ENCODE assay signal across 16 cellular contexts in genomic region chr17:76554131-76554530, GRCh38. TPM values are rescaled to one million over a fixed set of nuclear protein-coding genes. Genes with fewer than 3 reads are reported as not detected.
A peak's percentile ranks its signal among the peaks of the same experiment; 100 is the strongest.
DNase-seq lines count a peak whose midpoint lies in the region; ATAC-seq, FAIRE-seq and TF ChIP-seq lines count a peak whose summit lies in the region.
"Had no signal": no experiment of that assay in that cellular context is flagged by ENCODE, and none has a peak within 500 bp of the region (broad histone marks: within the 10 kb centered on the region; RNA-seq: fewer than 3 reads in every experiment).

No MANE protein-coding gene starts in this region.

- no peak overlapping the region for H2BK120ac ChIP-seq in H1 (replicated peaks; ENCODE audit: low read depth, low read length)

- H4K8ac ChIP-seq in H1 (ENCODE audit: extremely low read depth, insufficient read depth, low read length): no peak overlapping the region

- no peak overlapping the region for H3K4me3 Mint-ChIP-seq in endothelial cell (ENCODE audit: unreplicated experiment)
- H3K4me3 Mint-ChIP-seq: activated naive CD8-positive, alpha-beta T cell treated with anti-CD3 and anti-CD28 coated beads for 36 hours; dendritic cell treated with granulocyte-macrophage colony-stimulating factor and Interleukin-4, amounts not matched to agents 40 ng/mL and 50 ng/mL, for 4 days had no signal

- H3K4me3 ChIP-seq in H1 (ENCODE audit: extremely low read depth in 1 of 4, insufficient read depth in 2 of 4, low read depth in 3 of 4, low read length in 4 of 4) (no peak overlapping the region), upper lobe of right lung (no peak overlapping the region)
- H3K4me3 ChIP-seq: A549, SJSA1, tibial artery had no signal

- ATAC-seq in Right ventricle myocardium inferior (peak; percentile 39), left cardiac atrium (no peak), upper lobe of right lung (no peak), GM19035 (IDR thresholded peaks at IDR 0.05; ENCODE audit: unreplicated experiment) (no peak)
- ATAC-seq: A549, natural killer cell had no signal

- H3K23ac ChIP-seq in H1 (ENCODE audit: insufficient read length): no peak overlapping the region

- H3K27ac ChIP-seq in H1 (ENCODE audit: low read depth, low read length) (no peak overlapping the region), upper lobe of right lung (peak overlapping the region; percentile 6)
- H3K27ac ChIP-seq: SJSA1, tibial artery had no signal

- H4K91ac ChIP-seq in H1 (replicated peaks; ENCODE audit: insufficient read length, low read length): no peak overlapping the region

- H3K4ac ChIP-seq in H1 (replicated peaks; ENCODE audit: insufficient read length, low read depth, low read length): no peak overlapping the region

- H4K5ac ChIP-seq in H1 (ENCODE audit: insufficient read length, low read depth, low read length): no peak overlapping the region

- no peak overlapping the region for H2BK15ac ChIP-seq in H1 (ENCODE audit: low read length)

- H3K4me1 ChIP-seq in H1 (replicated peaks in 1 of 4; ENCODE audit: control insufficient read depth in 3 of 4, insufficient read depth in 4 of 4, low read length in 3 of 4): peaks cover 0 to 5% (median 3%) of the 10 kb centered on the region in 4 experiments; a peak in 5 of 7 replicates
- H3K4me1 ChIP-seq in upper lobe of right lung: peaks cover 34% of the 10 kb centered on the region

- no peak for FAIRE-seq in H1 (lab: Jason Lieb, UNC)
- FAIRE-seq: A549 had no signal

- H3K9ac ChIP-seq in H1 (replicated peaks in 1 of 4; ENCODE audit: extremely low read depth in 1 of 4, low read depth in 3 of 4, low read length in 3 of 4): no peak overlapping the region

- no peak for TF ChIP-seq RAD21 in H1 (IDR thresholded peaks at IDR 0.05 in 1 of 2, conservative IDR thresholded peaks at IDR 0.05 in 1 of 2; ENCODE audit: low read depth in 2 of 2, low read length in 2 of 2)

- H3K79me2 ChIP-seq in H1 (ENCODE audit: control insufficient read depth in 1 of 2, insufficient read depth in 2 of 2, low read length in 2 of 2): peaks cover 13 to 16% of the 10 kb centered on the region in 2 experiments

- H3K9me3 ChIP-seq in H1 (ENCODE audit: insufficient read depth in 2 of 2, low read depth in 1 of 2, low read length in 1 of 2): no peaks in the 10 kb centered on the region
- no peaks in the 10 kb centered on the region for H3K9me3 ChIP-seq in upper lobe of right lung
- H3K9me3 ChIP-seq: A549, SJSA1, tibial artery had no signal

- H2BK20ac ChIP-seq in H1 (ENCODE audit: low read length): no peak overlapping the region

- no peak overlapping the region for H3K56ac ChIP-seq in H1 (replicated peaks; ENCODE audit: insufficient read length, low read depth, low read length)

- H3K14ac ChIP-seq in H1 (ENCODE audit: insufficient read length): no peak overlapping the region

- no peaks in the 10 kb centered on the region for H3K79me1 ChIP-seq in H1 (ENCODE audit: low read depth, low read length)

- no peak overlapping the region for H3K18ac ChIP-seq in H1 (ENCODE audit: extremely low read depth, low read length)

- H3K36me3 ChIP-seq in H1 (ENCODE audit: control insufficient read depth in 2 of 4, insufficient read depth in 4 of 4, low read length in 3 of 4) (peaks cover 0 to 4% (median under 1%) of the 10 kb centered on the region in 4 experiments; a peak in 3 of 8 replicates), upper lobe of right lung (no peaks in the 10 kb centered on the region)
- H3K36me3 ChIP-seq: tibial artery had no signal

- WGBS in H1 (ENCODE audit: extremely low coverage in 1 of 2, insufficient coverage in 1 of 2, insufficient read length in 1 of 2, insufficient replicate concordance in 2 of 2, low coverage in 1 of 2, low lambda C conversion rate in 2 of 2, missing lambda C conversion rate in 1 of 2), 2 experiments: 83% methylated on average over 6 of the region's 6 CpGs; no CpG with 5 or more reads in 1 of the 2 experiments

- DNase-seq in Right ventricle myocardium inferior (ENCODE audit: missing footprints) (peak; percentile 65), left cardiac atrium (no peak), H1 (ENCODE audit: low read depth in 1 of 2, low spot score in 2 of 2) (no peak), midbrain (lab: John Stamatoyannopoulos, UW) (peak; percentile 62), upper lobe of right lung (no peak), endothelial cell (ENCODE audit: low spot score) (no peak), GOT3 (lab: John Stamatoyannopoulos, UW) (no peak)
- DNase-seq: activated naive CD8-positive, alpha-beta T cell treated with anti-CD3 and anti-CD28 coated beads for 36 hours; natural killer cell; NCI-H187 treated with DMSO at 0.1 percent for 48 hours; stimulated activated CD4-positive, alpha-beta T cell treated with anti-CD3 and anti-CD28 coated beads, Interleukin-12 subunit alpha, Interleukin-12 subunit beta, amount 100 ng/mL, for 4 hours had no signal

- H4K20me1 ChIP-seq in H1 (replicated peaks in 1 of 2; ENCODE audit: control insufficient read depth in 1 of 2, insufficient read depth in 2 of 2, low read length in 2 of 2): no peaks in the 10 kb centered on the region

- no peak overlapping the region for H2AFZ ChIP-seq in H1 (ENCODE audit: low read length)

- no peaks in the 10 kb centered on the region for H3K9me3 Mint-ChIP-seq in endothelial cell (ENCODE audit: unreplicated experiment)
- H3K9me3 Mint-ChIP-seq: activated naive CD8-positive, alpha-beta T cell treated with anti-CD3 and anti-CD28 coated beads for 36 hours; dendritic cell treated with granulocyte-macrophage colony-stimulating factor and Interleukin-4, amounts not matched to agents 40 ng/mL and 50 ng/mL, for 4 days; natural killer cell had no signal

- 0 out of 2 replicates have a peak overlapping the region, but pooled peaks have one; percentile 66 for H2BK5ac ChIP-seq in H1 (ENCODE audit: low read depth, low read length)

- intact Hi-C loops in Right ventricle myocardium inferior (cut with DNase I) (no loop called here), left cardiac atrium (cut with DNase I) (loop anchor here in 1 of 2 donors (10.0 kb wide), 1 partner anchor 161 kb away; the partner anchor contains the start of gene MXRA7), upper lobe of right lung (cut with DNase I) (no loop called here)

- no peak for TF ChIP-seq CTCF in H1 (IDR thresholded peaks at IDR 0.05; ENCODE audit: control extremely low read depth in 1 of 3, insufficient read depth in 1 of 3, low read depth in 1 of 3, low read length in 3 of 3)
- no peak for TF ChIP-seq CTCF in upper lobe of right lung (IDR thresholded peaks at IDR 0.05)
- TF ChIP-seq CTCF in endothelial cell (IDR thresholded peaks at IDR 0.05; ENCODE audit: unreplicated experiment): no peak

- peaks cover 28% of the 10 kb centered on the region for H3K4me1 Mint-ChIP-seq in endothelial cell (ENCODE audit: unreplicated experiment)

- peaks cover 2% of the 10 kb centered on the region; the same call in 1 of the 2 replicates for H3K23me2 ChIP-seq in H1 (ENCODE audit: low read depth, low read length)

- H3K27ac Mint-ChIP-seq in endothelial cell (ENCODE audit: unreplicated experiment): no peak overlapping the region
- H3K27ac Mint-ChIP-seq: activated naive CD8-positive, alpha-beta T cell treated with anti-CD3 and anti-CD28 coated beads for 36 hours; dendritic cell treated with granulocyte-macrophage colony-stimulating factor and Interleukin-4, amounts not matched to agents 40 ng/mL and 50 ng/mL, for 4 days; natural killer cell had no signal

- H2BK12ac ChIP-seq in H1 (ENCODE audit: low read depth, low read length): no peak overlapping the region

- POLR2A ChIA-PET in H1 (lab: Charles Lee; ENCODE audit: partially characterized antibody): interaction anchor here (1.6 kb wide), 1 partner anchor 12 kb away, joined by 4 read pairs; no protein-coding TSS in a partner anchor

- H3K36me3 Mint-ChIP-seq in endothelial cell (ENCODE audit: low read depth, unreplicated experiment): peaks cover 4% of the 10 kb centered on the region
- H3K36me3 Mint-ChIP-seq: natural killer cell had no signal

- no peak overlapping the region for H2AK5ac ChIP-seq in H1 (ENCODE audit: low read depth, low read length)

- no peaks in the 10 kb centered on the region for H3K27me3 ChIP-seq in H1 (replicated peaks in 1 of 4; ENCODE audit: control insufficient read depth in 3 of 4, extremely low read depth in 1 of 4, insufficient read depth in 3 of 4, low read length in 3 of 4)
- no peaks in the 10 kb centered on the region for H3K27me3 ChIP-seq in upper lobe of right lung
- H3K27me3 ChIP-seq: SJSA1, tibial artery had no signal

- CTCF ChIA-PET in H1 (lab: Charles Lee; ENCODE audit: partially characterized antibody): interaction anchor here (0.7 to 1.5 kb wide), 7 partner anchors 8 to 128 kb away, joined by 3 to 6 read pairs (median 3); no protein-coding TSS in a partner anchor

- no peak overlapping the region for H3K4me2 ChIP-seq in H1 (ENCODE audit: insufficient read depth in 1 of 2, low read depth in 2 of 2, low read length in 2 of 2)
- H3K4me2 ChIP-seq: A549 had no signal

- no peak for TF ChIP-seq EP300 in H1 (IDR thresholded peaks at IDR 0.05; ENCODE audit: borderline replicate concordance in 1 of 2, low read depth in 2 of 2, low read length in 2 of 2)

- peaks cover 5% of the 10 kb centered on the region for H3K27me3 Mint-ChIP-seq in endothelial cell (ENCODE audit: unreplicated experiment)
- H3K27me3 Mint-ChIP-seq: dendritic cell treated with granulocyte-macrophage colony-stimulating factor and Interleukin-4, amounts not matched to agents 40 ng/mL and 50 ng/mL, for 4 days had no signal

- no peak for TF ChIP-seq POLR2A in H1 (IDR thresholded peaks at IDR 0.05; ENCODE audit: control extremely low read depth in 1 of 2, low read depth in 2 of 2, low read length in 2 of 2)

RNA-seq across cellular contexts. Expression of gene PRCD, which starts 14.3 kb away (rescaled TPM):
- 3.4 TPM for total RNA-seq in Right ventricle myocardium inferior
- total RNA-seq in left cardiac atrium: 1 to 10 TPM; 5.5 to 7.7 TPM
- 1.4 and 2.1 TPM in 2 replicates for total RNA-seq in H1 (2021; fragmentation: NEBNext Ultra II Directional; extraction: Animal tissue kit (Norgen Biotek cat#: 25700))
- 0.77 and 1.1 TPM in 2 replicates for polyA plus RNA-seq in H1 (2011; rRNA removed)
- 1.4 TPM for polyA plus RNA-seq in H1 (2011; cell fraction: cytosol; rRNA removed)
- polyA plus RNA-seq in H1 (2011; cell fraction: nucleus; rRNA removed): 3.1 TPM
- polyA plus RNA-seq in H1 (2012, experiment 1 of 2): 1.1 to 1.6 TPM (median 1.5 TPM) in 4 replicates
- polyA plus RNA-seq in H1 (2012, experiment 2 of 2): 2.3 TPM
- 2.0 TPM for polyA plus RNA-seq in H1 (2013, experiment 1 of 2)
- polyA plus RNA-seq in H1 (2013, experiment 2 of 2): 1.5 TPM
- polyA minus RNA-seq in H1 (2011; rRNA and poly(A)+ RNA removed): 0.12 and 0.22 TPM in 2 replicates
- not detected for polyA minus RNA-seq in H1 (2011; cell fraction: cytosol; rRNA and poly(A)+ RNA removed)
- 3.5 TPM for polyA minus RNA-seq in H1 (2011; cell fraction: nucleus; rRNA and poly(A)+ RNA removed)
- 7.7 TPM for total RNA-seq in upper lobe of right lung
- 0.54 TPM for total RNA-seq in endothelial cell (ENCODE audit: unreplicated experiment)
- polyA plus RNA-seq: A549 had no signal

RNA-seq across cellular contexts. Expression of gene CYGB, which starts 16.6 kb away (rescaled TPM):
- total RNA-seq in Right ventricle myocardium inferior (38.2 TPM), left cardiac atrium (10 to 100 TPM; 45.7 to 70.8 TPM), upper lobe of right lung (34.3 TPM), endothelial cell (ENCODE audit: unreplicated experiment) (0.51 TPM)
- 3.7 and 4.0 TPM in 2 replicates for total RNA-seq in H1 (2021; fragmentation: NEBNext Ultra II Directional; extraction: Animal tissue kit (Norgen Biotek cat#: 25700))
- polyA plus RNA-seq in H1 (2011; rRNA removed): 2.7 and 3.3 TPM in 2 replicates
- 1.7 TPM for polyA plus RNA-seq in H1 (2011; cell fraction: cytosol; rRNA removed)
- polyA plus RNA-seq in H1 (2011; cell fraction: nucleus; rRNA removed): 1.7 TPM
- 1.4 to 3.4 TPM (median 2.9 TPM) in 4 replicates for polyA plus RNA-seq in H1 (2012, experiment 1 of 2)
- 4.0 TPM for polyA plus RNA-seq in H1 (2012, experiment 2 of 2)
- polyA plus RNA-seq in H1 (2013, experiment 1 of 2): 2.8 TPM
- 2.8 TPM for polyA plus RNA-seq in H1 (2013, experiment 2 of 2)
- 0.19 and 1.4 TPM in 2 replicates for polyA minus RNA-seq in H1 (2011; rRNA and poly(A)+ RNA removed)
- polyA minus RNA-seq in H1 (2011; cell fraction: cytosol; rRNA and poly(A)+ RNA removed): 0.66 TPM
- 0.80 TPM for polyA minus RNA-seq in H1 (2011; cell fraction: nucleus; rRNA and poly(A)+ RNA removed)

RNA-seq across cellular contexts. Expression of gene ST6GALNAC2, which starts 31.5 kb away (rescaled TPM):
- total RNA-seq in Right ventricle myocardium inferior (5.7 TPM), left cardiac atrium (1 to 10 TPM; 5.0 to 5.1 TPM), upper lobe of right lung (24.5 TPM), endothelial cell (ENCODE audit: unreplicated experiment) (2.2 TPM)
- not detected in 2 replicates for total RNA-seq in H1 (2021; fragmentation: NEBNext Ultra II Directional; extraction: Animal tissue kit (Norgen Biotek cat#: 25700))
- polyA plus RNA-seq in H1 (2011; rRNA removed): 0.09 TPM in 1 of 2 replicates, not detected in the other
- not detected for polyA plus RNA-seq in H1 (2011; cell fraction: cytosol; rRNA removed)
- polyA plus RNA-seq in H1 (2011; cell fraction: nucleus; rRNA removed): not detected
- polyA plus RNA-seq in H1 (2012, experiment 1 of 2): not detected in 4 replicates
- polyA plus RNA-seq in H1 (2012, experiment 2 of 2): not detected
- not detected for polyA plus RNA-seq in H1 (2013, experiment 1 of 2)
- polyA plus RNA-seq in H1 (2013, experiment 2 of 2): not detected
- not detected in 2 replicates for polyA minus RNA-seq in H1 (2011; rRNA and poly(A)+ RNA removed)
- polyA minus RNA-seq in H1 (2011; cell fraction: cytosol; rRNA and poly(A)+ RNA removed): not detected
- not detected for polyA minus RNA-seq in H1 (2011; cell fraction: nucleus; rRNA and poly(A)+ RNA removed)
- total RNA-seq: activated naive CD8-positive, alpha-beta T cell treated with anti-CD3 and anti-CD28 coated beads for 36 hours had no signal

RNA-seq across cellular contexts. Expression of gene RHBDF2, which starts 52.9 kb away (rescaled TPM):
- total RNA-seq in Right ventricle myocardium inferior: 17.9 TPM
- total RNA-seq in left cardiac atrium: 10 to 100 TPM; 16.0 to 18.9 TPM
- total RNA-seq in H1 (2021; fragmentation: NEBNext Ultra II Directional; extraction: Animal tissue kit (Norgen Biotek cat#: 25700)): 25.9 and 26.2 TPM in 2 replicates
- polyA plus RNA-seq in H1 (2011; rRNA removed): 21.2 and 27.9 TPM in 2 replicates
- 15.5 TPM for polyA plus RNA-seq in H1 (2011; cell fraction: cytosol; rRNA removed)
- polyA plus RNA-seq in H1 (2011; cell fraction: nucleus; rRNA removed): 46.6 TPM
- 16.4 to 25.4 TPM (median 22.4 TPM) in 4 replicates for polyA plus RNA-seq in H1 (2012, experiment 1 of 2)
- polyA plus RNA-seq in H1 (2012, experiment 2 of 2): 15.6 TPM
- 30.8 TPM for polyA plus RNA-seq in H1 (2013, experiment 1 of 2)
- polyA plus RNA-seq in H1 (2013, experiment 2 of 2): 30.3 TPM
- 12.5 and 16.5 TPM in 2 replicates for polyA minus RNA-seq in H1 (2011; rRNA and poly(A)+ RNA removed)
- polyA minus RNA-seq in H1 (2011; cell fraction: cytosol; rRNA and poly(A)+ RNA removed): 16.4 TPM
- 22.9 TPM for polyA minus RNA-seq in H1 (2011; cell fraction: nucleus; rRNA and poly(A)+ RNA removed)
- 46.4 TPM for total RNA-seq in upper lobe of right lung
- total RNA-seq in endothelial cell (ENCODE audit: unreplicated experiment): 39.3 TPM

Comparison
In these comparisons a context has a peak if more than half of its experiments do, and no peak if none do; other contexts are left out.
1. DNase-seq: peak in Right ventricle myocardium inferior (single experiment) and midbrain (single experiment); none in left cardiac atrium (single experiment), H1 (0 of 2), upper lobe of right lung (single experiment), endothelial cell (single experiment) and GOT3 (single experiment).